Comparison of ENCODE assay signal across 1 cellular context in the genomic region with DNA sequence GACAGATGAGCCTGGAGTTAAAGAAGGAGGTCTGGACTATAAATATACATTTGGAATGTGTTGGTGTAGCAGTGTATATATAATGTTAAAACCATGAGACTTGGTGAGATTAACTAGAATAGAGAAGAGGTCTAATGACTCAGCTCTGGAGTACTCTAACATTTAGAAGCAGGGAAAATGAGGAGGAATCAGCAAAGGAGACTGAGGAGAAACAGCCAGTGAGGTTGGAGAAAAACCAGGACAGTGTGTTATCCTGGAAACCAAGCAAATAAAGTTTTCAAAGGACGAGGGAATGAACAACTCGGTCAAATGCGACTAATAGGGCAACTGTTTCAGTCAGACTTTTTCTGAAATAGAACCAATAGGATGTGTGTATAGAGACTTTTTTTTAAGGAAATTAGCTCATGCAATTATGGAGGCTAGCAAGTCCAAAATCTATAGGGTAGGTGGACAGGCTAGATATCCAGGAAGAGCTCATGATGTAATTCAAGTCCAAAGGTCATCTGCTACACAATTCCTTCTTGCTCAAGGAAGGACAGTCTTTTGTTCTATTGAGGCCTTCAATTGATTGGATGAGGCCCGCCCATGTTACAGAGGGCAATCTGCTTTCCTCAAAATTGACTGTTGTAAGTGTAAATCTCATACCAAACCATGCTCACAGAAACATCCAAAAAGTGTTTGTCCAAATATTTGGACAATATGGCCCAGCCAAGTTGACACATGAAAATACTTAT.
TF ChIP-seq lines count a peak whose summit lies in the region.

No MANE protein-coding gene starts in this region.

TF ChIP-seq in HepG2, 621 proteins besides CTCF, POLR2A, EP300 and RAD21 (continued from another document):
- TF ChIP-seq, protein P1, sequence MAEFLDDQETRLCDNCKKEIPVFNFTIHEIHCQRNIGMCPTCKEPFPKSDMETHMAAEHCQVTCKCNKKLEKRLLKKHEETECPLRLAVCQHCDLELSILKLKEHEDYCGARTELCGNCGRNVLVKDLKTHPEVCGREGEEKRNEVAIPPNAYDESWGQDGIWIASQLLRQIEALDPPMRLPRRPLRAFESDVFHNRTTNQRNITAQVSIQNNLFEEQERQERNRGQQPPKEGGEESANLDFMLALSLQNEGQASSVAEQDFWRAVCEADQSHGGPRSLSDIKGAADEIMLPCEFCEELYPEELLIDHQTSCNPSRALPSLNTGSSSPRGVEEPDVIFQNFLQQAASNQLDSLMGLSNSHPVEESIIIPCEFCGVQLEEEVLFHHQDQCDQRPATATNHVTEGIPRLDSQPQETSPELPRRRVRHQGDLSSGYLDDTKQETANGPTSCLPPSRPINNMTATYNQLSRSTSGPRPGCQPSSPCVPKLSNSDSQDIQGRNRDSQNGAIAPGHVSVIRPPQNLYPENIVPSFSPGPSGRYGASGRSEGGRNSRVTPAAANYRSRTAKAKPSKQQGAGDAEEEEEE (CRISPR knock-in tag; IDR thresholded peaks at IDR 0.05; ENCODE audit: borderline replicate concordance), result no peak
- no peak for TF ChIP-seq FOXK1 (CRISPR knock-in tag; IDR thresholded peaks at IDR 0.05; ENCODE audit: borderline replicate concordance, low read depth)
- TF ChIP-seq ZNF136 (CRISPR knock-in tag; IDR thresholded peaks at IDR 0.05; ENCODE audit: low read depth), result no peak
- TF ChIP-seq CREM (IDR thresholded peaks at IDR 0.05), result peak; percentile 31; the same call in 1 of the 2 replicates
- no peak for TF ChIP-seq CREM (CRISPR knock-in tag; IDR thresholded peaks at IDR 0.05)
- no peak for TF ChIP-seq RNF2 (conservative IDR thresholded peaks at IDR 0.05; ENCODE audit: low read depth)
- TF ChIP-seq ONECUT2 (CRISPR knock-in tag; IDR thresholded peaks at IDR 0.05), result 0 out of 2 replicates have a peak, but pooled peaks have one; percentile 32
- TF ChIP-seq ZMYM3 (CRISPR knock-in tag; IDR thresholded peaks at IDR 0.05), result no peak
- TF ChIP-seq, protein P2, sequence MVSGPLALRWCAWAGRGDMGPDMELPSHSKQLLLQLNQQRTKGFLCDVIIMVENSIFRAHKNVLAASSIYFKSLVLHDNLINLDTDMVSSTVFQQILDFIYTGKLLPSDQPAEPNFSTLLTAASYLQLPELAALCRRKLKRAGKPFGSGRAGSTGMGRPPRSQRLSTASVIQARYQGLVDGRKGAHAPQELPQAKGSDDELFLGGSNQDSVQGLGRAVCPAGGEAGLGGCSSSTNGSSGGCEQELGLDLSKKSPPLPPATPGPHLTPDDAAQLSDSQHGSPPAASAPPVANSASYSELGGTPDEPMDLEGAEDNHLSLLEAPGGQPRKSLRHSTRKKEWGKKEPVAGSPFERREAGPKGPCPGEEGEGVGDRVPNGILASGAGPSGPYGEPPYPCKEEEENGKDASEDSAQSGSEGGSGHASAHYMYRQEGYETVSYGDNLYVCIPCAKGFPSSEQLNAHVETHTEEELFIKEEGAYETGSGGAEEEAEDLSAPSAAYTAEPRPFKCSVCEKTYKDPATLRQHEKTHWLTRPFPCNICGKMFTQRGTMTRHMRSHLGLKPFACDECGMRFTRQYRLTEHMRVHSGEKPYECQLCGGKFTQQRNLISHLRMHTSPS (CRISPR knock-in tag; IDR thresholded peaks at IDR 0.05; ENCODE audit: low read depth), result no peak
- no peak for TF ChIP-seq ZNF331 (CRISPR knock-in tag; IDR thresholded peaks at IDR 0.05)
- TF ChIP-seq ZBTB8A (CRISPR knock-in tag; IDR thresholded peaks at IDR 0.05; ENCODE audit: borderline replicate concordance, low read depth), result no peak
- 0 out of 2 replicates have a peak, but pooled peaks have one; percentile 35 for TF ChIP-seq SSRP1 (CRISPR knock-in tag; IDR thresholded peaks at IDR 0.05)
- TF ChIP-seq SYNCRIP (IDR thresholded peaks at IDR 0.05; ENCODE audit: insufficient read depth, low read depth, low read length), result no peak
- no peak for TF ChIP-seq KLF11 (CRISPR knock-in tag; IDR thresholded peaks at IDR 0.05)
- TF ChIP-seq, protein P3, sequence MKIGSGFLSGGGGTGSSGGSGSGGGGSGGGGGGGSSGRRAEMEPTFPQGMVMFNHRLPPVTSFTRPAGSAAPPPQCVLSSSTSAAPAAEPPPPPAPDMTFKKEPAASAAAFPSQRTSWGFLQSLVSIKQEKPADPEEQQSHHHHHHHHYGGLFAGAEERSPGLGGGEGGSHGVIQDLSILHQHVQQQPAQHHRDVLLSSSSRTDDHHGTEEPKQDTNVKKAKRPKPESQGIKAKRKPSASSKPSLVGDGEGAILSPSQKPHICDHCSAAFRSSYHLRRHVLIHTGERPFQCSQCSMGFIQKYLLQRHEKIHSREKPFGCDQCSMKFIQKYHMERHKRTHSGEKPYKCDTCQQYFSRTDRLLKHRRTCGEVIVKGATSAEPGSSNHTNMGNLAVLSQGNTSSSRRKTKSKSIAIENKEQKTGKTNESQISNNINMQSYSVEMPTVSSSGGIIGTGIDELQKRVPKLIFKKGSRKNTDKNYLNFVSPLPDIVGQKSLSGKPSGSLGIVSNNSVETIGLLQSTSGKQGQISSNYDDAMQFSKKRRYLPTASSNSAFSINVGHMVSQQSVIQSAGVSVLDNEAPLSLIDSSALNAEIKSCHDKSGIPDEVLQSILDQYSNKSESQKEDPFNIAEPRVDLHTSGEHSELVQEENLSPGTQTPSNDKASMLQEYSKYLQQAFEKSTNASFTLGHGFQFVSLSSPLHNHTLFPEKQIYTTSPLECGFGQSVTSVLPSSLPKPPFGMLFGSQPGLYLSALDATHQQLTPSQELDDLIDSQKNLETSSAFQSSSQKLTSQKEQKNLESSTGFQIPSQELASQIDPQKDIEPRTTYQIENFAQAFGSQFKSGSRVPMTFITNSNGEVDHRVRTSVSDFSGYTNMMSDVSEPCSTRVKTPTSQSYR (CRISPR knock-in tag; IDR thresholded peaks at IDR 0.05; ENCODE audit: borderline replicate concordance), result peak; percentile 24; the same call in 1 of the 2 replicates
- 0 out of 2 replicates have a peak, but pooled peaks have one; percentile 41 for TF ChIP-seq KDM1A (CRISPR knock-in tag; IDR thresholded peaks at IDR 0.05)
- TF ChIP-seq, protein P4, sequence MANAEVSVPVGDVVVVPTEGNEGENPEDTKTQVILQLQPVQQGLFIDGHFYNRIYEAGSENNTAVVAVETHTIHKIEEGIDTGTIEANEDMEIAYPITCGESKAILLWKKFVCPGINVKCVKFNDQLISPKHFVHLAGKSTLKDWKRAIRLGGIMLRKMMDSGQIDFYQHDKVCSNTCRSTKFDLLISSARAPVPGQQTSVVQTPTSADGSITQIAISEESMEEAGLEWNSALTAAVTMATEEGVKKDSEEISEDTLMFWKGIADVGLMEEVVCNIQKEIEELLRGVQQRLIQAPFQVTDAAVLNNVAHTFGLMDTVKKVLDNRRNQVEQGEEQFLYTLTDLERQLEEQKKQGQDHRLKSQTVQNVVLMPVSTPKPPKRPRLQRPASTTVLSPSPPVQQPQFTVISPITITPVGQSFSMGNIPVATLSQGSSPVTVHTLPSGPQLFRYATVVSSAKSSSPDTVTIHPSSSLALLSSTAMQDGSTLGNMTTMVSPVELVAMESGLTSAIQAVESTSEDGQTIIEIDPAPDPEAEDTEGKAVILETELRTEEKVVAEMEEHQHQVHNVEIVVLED (CRISPR knock-in tag; IDR thresholded peaks at IDR 0.05; ENCODE audit: borderline replicate concordance), result no peak; the same call in 1 of the 2 replicates
- TF ChIP-seq, protein P5, sequence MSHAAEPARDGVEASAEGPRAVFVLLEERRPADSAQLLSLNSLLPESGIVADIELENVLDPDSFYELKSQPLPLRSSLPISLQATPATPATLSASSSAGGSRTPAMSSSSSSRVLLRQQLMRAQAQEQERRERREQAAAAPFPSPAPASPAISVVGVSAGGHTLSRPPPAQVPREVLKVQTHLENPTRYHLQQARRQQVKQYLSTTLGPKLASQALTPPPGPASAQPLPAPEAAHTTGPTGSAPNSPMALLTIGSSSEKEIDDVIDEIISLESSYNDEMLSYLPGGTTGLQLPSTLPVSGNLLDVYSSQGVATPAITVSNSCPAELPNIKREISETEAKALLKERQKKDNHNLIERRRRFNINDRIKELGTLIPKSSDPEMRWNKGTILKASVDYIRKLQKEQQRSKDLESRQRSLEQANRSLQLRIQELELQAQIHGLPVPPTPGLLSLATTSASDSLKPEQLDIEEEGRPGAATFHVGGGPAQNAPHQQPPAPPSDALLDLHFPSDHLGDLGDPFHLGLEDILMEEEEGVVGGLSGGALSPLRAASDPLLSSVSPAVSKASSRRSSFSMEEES (CRISPR knock-in tag; IDR thresholded peaks at IDR 0.05), result no peak
- TF ChIP-seq CEBPG (CRISPR knock-in tag; IDR thresholded peaks at IDR 0.05), result peak; percentile 52
- no peak for TF ChIP-seq TEAD2 (CRISPR knock-in tag; IDR thresholded peaks at IDR 0.05)
- no peak for TF ChIP-seq ZNF274 (CRISPR knock-in tag; IDR thresholded peaks at IDR 0.05)
- TF ChIP-seq AKAP8 (CRISPR knock-in tag; IDR thresholded peaks at IDR 0.05), result no peak
- TF ChIP-seq ZNF256 (CRISPR knock-in tag; conservative IDR thresholded peaks at IDR 0.05), result no peak
- no peak for TF ChIP-seq ARNTL (CRISPR knock-in tag; IDR thresholded peaks at IDR 0.05)
- TF ChIP-seq YEATS4 (CRISPR knock-in tag; IDR thresholded peaks at IDR 0.05; ENCODE audit: borderline replicate concordance), result no peak
- TF ChIP-seq NFIB (CRISPR knock-in tag; IDR thresholded peaks at IDR 0.05; ENCODE audit: borderline replicate concordance), result no peak
- TF ChIP-seq SP4 (CRISPR knock-in tag; IDR thresholded peaks at IDR 0.05), result no peak
- TF ChIP-seq, protein P6, sequence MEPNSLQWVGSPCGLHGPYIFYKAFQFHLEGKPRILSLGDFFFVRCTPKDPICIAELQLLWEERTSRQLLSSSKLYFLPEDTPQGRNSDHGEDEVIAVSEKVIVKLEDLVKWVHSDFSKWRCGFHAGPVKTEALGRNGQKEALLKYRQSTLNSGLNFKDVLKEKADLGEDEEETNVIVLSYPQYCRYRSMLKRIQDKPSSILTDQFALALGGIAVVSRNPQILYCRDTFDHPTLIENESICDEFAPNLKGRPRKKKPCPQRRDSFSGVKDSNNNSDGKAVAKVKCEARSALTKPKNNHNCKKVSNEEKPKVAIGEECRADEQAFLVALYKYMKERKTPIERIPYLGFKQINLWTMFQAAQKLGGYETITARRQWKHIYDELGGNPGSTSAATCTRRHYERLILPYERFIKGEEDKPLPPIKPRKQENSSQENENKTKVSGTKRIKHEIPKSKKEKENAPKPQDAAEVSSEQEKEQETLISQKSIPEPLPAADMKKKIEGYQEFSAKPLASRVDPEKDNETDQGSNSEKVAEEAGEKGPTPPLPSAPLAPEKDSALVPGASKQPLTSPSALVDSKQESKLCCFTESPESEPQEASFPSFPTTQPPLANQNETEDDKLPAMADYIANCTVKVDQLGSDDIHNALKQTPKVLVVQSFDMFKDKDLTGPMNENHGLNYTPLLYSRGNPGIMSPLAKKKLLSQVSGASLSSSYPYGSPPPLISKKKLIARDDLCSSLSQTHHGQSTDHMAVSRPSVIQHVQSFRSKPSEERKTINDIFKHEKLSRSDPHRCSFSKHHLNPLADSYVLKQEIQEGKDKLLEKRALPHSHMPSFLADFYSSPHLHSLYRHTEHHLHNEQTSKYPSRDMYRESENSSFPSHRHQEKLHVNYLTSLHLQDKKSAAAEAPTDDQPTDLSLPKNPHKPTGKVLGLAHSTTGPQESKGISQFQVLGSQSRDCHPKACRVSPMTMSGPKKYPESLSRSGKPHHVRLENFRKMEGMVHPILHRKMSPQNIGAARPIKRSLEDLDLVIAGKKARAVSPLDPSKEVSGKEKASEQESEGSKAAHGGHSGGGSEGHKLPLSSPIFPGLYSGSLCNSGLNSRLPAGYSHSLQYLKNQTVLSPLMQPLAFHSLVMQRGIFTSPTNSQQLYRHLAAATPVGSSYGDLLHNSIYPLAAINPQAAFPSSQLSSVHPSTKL (CRISPR knock-in tag; IDR thresholded peaks at IDR 0.05), result peak; percentile 63
- TF ChIP-seq, protein P7, sequence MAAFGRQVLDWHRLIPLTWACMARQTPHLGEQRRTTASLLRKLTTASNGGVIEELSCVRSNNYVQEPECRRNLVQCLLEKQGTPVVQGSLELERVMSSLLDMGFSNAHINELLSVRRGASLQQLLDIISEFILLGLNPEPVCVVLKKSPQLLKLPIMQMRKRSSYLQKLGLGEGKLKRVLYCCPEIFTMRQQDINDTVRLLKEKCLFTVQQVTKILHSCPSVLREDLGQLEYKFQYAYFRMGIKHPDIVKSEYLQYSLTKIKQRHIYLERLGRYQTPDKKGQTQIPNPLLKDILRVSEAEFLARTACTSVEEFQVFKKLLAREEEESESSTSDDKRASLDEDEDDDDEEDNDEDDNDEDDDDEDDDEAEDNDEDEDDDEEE (CRISPR knock-in tag; IDR thresholded peaks at IDR 0.05), result no peak
- no peak for TF ChIP-seq MEF2D (CRISPR knock-in tag; IDR thresholded peaks at IDR 0.05)
- TF ChIP-seq RORA (CRISPR knock-in tag; IDR thresholded peaks at IDR 0.05), result no peak
- no peak for TF ChIP-seq MTF2 (CRISPR knock-in tag; IDR thresholded peaks at IDR 0.05; ENCODE audit: borderline replicate concordance)
